8 cellular contexts compared by ENCODE assay signal in the genomic region with DNA sequence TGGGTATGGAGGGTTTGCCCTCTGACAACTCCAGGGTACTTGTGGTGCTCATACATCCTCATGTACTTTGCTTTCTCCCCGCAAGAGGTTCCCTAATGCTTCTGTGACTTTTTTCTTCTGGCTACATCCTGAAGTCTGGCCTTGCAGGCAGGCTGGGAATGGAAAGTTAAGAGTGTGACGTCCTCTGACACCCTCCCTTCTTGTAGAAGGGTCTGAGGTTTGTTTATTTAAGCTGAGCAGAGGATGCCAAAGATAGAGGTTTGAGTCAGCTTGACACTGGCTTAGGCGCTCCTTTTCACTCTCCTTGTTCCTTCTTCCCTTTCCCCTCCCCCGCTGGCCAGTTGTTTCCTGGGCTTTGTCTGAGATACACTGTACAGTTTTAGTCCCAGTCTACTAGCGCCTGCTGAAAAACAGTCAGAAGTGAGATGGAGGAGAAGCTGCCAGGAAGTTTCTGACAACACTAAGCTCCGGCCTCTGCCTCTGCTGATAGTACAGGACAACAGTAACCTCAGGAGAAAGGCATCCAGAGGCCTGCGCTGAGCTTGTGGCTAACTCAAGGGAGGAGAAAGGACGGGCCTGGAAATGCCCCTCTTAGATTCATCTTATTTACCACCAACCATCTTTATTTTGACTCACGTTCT. TPM values are rescaled to one million over a fixed set of nuclear protein-coding genes. Genes with fewer than 3 reads are reported as not detected.
DNase-seq lines count a peak whose midpoint lies in the region; ATAC-seq, FAIRE-seq and TF ChIP-seq lines count a peak whose summit lies in the region.

A gene with protein sequence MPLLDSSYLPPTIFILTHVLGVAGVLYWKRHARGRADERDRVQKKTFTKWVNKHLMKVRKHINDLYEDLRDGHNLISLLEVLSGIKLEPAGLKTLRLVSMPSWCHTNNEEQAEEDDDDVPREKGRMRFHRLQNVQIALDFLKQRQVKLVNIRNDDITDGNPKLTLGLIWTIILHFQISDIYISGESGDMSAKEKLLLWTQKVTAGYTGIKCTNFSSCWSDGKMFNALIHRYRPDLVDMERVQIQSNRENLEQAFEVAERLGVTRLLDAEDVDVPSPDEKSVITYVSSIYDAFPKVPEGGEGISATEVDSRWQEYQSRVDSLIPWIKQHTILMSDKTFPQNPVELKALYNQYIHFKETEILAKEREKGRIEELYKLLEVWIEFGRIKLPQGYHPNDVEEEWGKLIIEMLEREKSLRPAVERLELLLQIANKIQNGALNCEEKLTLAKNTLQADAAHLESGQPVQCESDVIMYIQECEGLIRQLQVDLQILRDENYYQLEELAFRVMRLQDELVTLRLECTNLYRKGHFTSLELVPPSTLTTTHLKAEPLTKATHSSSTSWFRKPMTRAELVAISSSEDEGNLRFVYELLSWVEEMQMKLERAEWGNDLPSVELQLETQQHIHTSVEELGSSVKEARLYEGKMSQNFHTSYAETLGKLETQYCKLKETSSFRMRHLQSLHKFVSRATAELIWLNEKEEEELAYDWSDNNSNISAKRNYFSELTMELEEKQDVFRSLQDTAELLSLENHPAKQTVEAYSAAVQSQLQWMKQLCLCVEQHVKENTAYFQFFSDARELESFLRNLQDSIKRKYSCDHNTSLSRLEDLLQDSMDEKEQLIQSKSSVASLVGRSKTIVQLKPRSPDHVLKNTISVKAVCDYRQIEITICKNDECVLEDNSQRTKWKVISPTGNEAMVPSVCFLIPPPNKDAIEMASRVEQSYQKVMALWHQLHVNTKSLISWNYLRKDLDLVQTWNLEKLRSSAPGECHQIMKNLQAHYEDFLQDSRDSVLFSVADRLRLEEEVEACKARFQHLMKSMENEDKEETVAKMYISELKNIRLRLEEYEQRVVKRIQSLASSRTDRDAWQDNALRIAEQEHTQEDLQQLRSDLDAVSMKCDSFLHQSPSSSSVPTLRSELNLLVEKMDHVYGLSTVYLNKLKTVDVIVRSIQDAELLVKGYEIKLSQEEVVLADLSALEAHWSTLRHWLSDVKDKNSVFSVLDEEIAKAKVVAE (N-terminal part only) (plus strand): TSS at position 255 of the 641 bp plus-strand sequence. CDS start 328 bp downstream, at position 583.

- peaks cover 48% of the 10 kb centered on the region for H3K4me1 Mint-ChIP-seq in T-helper 2 cell treated with Interferon-gamma antibody and Interleukin-4, amounts not matched to agents 5 μg/mL and 100 μg/mL, for 36 hours (ENCODE audit: low read depth)
- peaks cover 48% of the 10 kb centered on the region for H3K4me1 Mint-ChIP-seq in chondrocyte (ENCODE audit: low read depth)

- peak within 1 kb of the TSS; percentile 82 for H3K27ac ChIP-seq in BLaER1
- H3K27ac ChIP-seq in small intestine (ENCODE audit: low read depth in 1 of 2, low read length in 1 of 2), result peak within 1 kb of the TSS; percentile 81 to 91

- peak; percentile 37 for DNase-seq in T-helper 2 cell treated with Interferon-gamma antibody and Interleukin-4, amounts not matched to agents 5 μg/mL and 100 μg/mL, for 36 hours (ENCODE audit: low spot score)
- DNase-seq in chondrocyte (ENCODE audit: low spot score) (no peak), kidney glomerular epithelial cell (lab: John Stamatoyannopoulos, UW) (peak; percentile 86), small intestine (no peak)

- H3K36me3 ChIP-seq in BLaER1 (peaks cover 16% of the 10 kb centered on the region; the same call in 1 of the 2 replicates), small intestine (ENCODE audit: control insufficient read depth in 2 of 2, insufficient read depth in 2 of 2, low read length in 2 of 2) (no peaks in the 10 kb centered on the region)

- peak within 1 kb of the TSS; percentile 96 for H3K27ac Mint-ChIP-seq in T-helper 2 cell treated with Interferon-gamma antibody and Interleukin-4, amounts not matched to agents 5 μg/mL and 100 μg/mL, for 36 hours
- peak within 1 kb of the TSS; percentile 97 for H3K27ac Mint-ChIP-seq in chondrocyte (ENCODE audit: unreplicated experiment)

- H3K36me3 Mint-ChIP-seq in T-helper 2 cell treated with Interferon-gamma antibody and Interleukin-4, amounts not matched to agents 5 μg/mL and 100 μg/mL, for 36 hours (ENCODE audit: low read depth), result peaks cover 19% of the 10 kb centered on the region
- H3K36me3 Mint-ChIP-seq in chondrocyte (ENCODE audit: low read depth), result peaks cover 4% of the 10 kb centered on the region

- peak within 1 kb of the TSS; percentile 76 for H3K4me2 ChIP-seq in BLaER1

- H3K4me3 ChIP-seq in BLaER1, result peak within 1 kb of the TSS; percentile 72
- H3K4me3 ChIP-seq in small intestine (ENCODE audit: low read depth in 1 of 2, low read length in 2 of 2), result peak within 1 kb of the TSS in 1 of 2 donors; percentile 42

- H3K27me3 ChIP-seq in BLaER1, result no peaks in the 10 kb centered on the region
- H3K27me3 ChIP-seq in small intestine (ENCODE audit: control insufficient read depth in 2 of 2, insufficient read depth in 2 of 2, low read length in 2 of 2), result no peaks in the 10 kb centered on the region

- H4K20me1 ChIP-seq in BLaER1, result no peaks in the 10 kb centered on the region

- ATAC-seq in HG03066 (IDR thresholded peaks at IDR 0.05; ENCODE audit: low read depth, unreplicated experiment), result peak; percentile 34
- ATAC-seq in HG02938 (IDR thresholded peaks at IDR 0.05; ENCODE audit: unreplicated experiment), result no peak
- no peak for ATAC-seq in HG03139 (IDR thresholded peaks at IDR 0.05; ENCODE audit: unreplicated experiment)

- H3K9ac ChIP-seq in BLaER1, result peak within 1 kb of the TSS; percentile 77

- peaks cover 4% of the 10 kb centered on the region for H3K9me3 Mint-ChIP-seq in T-helper 2 cell treated with Interferon-gamma antibody and Interleukin-4, amounts not matched to agents 5 μg/mL and 100 μg/mL, for 36 hours
- no peaks in the 10 kb centered on the region for H3K9me3 Mint-ChIP-seq in chondrocyte (ENCODE audit: low read depth)

- FAIRE-seq in small intestine (lab: Jason Lieb, UNC), result no peak

- TF ChIP-seq CTCF in chondrocyte (IDR thresholded peaks at IDR 0.05), result peak; percentile 76

- H3K4me1 ChIP-seq in BLaER1 (peaks cover 67% of the 10 kb centered on the region), small intestine (ENCODE audit: control insufficient read depth in 2 of 2, insufficient read depth in 1 of 2, low read depth in 1 of 2, low read length in 1 of 2) (peaks cover 0 to 4% of the 10 kb centered on the region in 2 donors)

- no peaks in the 10 kb centered on the region for H3K27me3 Mint-ChIP-seq in T-helper 2 cell treated with Interferon-gamma antibody and Interleukin-4, amounts not matched to agents 5 μg/mL and 100 μg/mL, for 36 hours (ENCODE audit: low read depth)
- H3K27me3 Mint-ChIP-seq in chondrocyte (ENCODE audit: low read depth), result no peaks in the 10 kb centered on the region

- WGBS in small intestine, 3 donors, result 28 to 71% (median 60%) methylated on average over 9 of the region's 9 CpGs

- H3K4me3 Mint-ChIP-seq in T-helper 2 cell treated with Interferon-gamma antibody and Interleukin-4, amounts not matched to agents 5 μg/mL and 100 μg/mL, for 36 hours, result peak within 1 kb of the TSS; percentile 93
- peak within 1 kb of the TSS; percentile 81 for H3K4me3 Mint-ChIP-seq in chondrocyte (ENCODE audit: unreplicated experiment)

- H3K9me3 ChIP-seq in BLaER1 (peaks cover 4% of the 10 kb centered on the region; the same call in 1 of the 2 replicates), small intestine (ENCODE audit: control insufficient read depth, low read depth) (no peaks in the 10 kb centered on the region)

RNA-seq across cellular contexts. Expression of the gene that starts here (rescaled TPM):
- 377 to 446 TPM (median 386 TPM) in 3 replicates for total RNA-seq in chondrocyte
- 10 to 100 TPM; 18.1 to 47.8 (median 21.3) TPM for polyA plus RNA-seq in small intestine

Comparison
In these comparisons a context has a peak if more than half of its experiments do, and no peak if none do; other contexts are left out.
1. DNase-seq: peak in T-helper 2 cell treated with Interferon-gamma antibody and Interleukin-4, amounts not matched to agents 5 μg/mL and 100 μg/mL, for 36 hours (single experiment) and kidney glomerular epithelial cell (single experiment); none in chondrocyte (single experiment) and small intestine (single experiment).